8 cellular contexts compared by ENCODE assay signal in the genomic region with DNA sequence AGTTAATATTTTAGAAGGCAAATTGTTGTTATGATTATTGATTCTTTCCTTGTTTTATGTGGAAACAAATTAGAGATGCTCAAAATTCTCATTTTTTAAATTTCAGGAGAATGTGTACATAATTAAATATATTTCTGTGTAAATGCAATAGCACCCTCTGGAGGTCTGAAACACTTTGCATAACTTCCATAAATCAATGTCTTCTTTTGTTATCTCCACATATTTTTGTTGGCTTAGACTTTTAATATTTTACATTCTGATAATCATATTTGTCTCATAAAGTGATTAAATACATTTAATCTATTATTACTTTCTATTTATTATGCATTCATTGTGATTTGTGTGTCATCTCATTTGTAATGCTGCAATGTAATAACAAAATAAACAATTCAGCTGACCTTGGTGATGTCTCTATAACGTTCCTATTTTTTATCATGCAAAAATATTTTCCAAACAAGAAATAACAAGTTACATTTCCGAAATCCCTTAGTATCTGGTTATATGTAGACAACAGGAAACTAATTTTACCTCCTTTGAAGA.
DNase-seq lines count a peak whose midpoint lies in the region; ATAC-seq lines count a peak whose summit lies in the region.

No MANE protein-coding gene starts in this region.

- intact Hi-C loops in sciatic nerve (cut with DNase I) = no loop called here

- peak; percentile 29 for ATAC-seq in sciatic nerve
- ATAC-seq in GM21515 (IDR thresholded peaks at IDR 0.05; ENCODE audit: unreplicated experiment) = no peak

- peak; percentile 62 for DNase-seq in DMS 273 (lab: John Stamatoyannopoulos, UW; ENCODE audit: unreplicated experiment)
- no peak for DNase-seq in DMS 273 treated with DMSO at 0.1 percent for 48 hours (lab: John Stamatoyannopoulos, UW)
- peak; percentile 41 for DNase-seq in NCI-H446 treated with DMSO at 0.1 percent for 48 hours (lab: John Stamatoyannopoulos, UW)
- peak; percentile 37 to 50 for DNase-seq in dermis microvascular lymphatic vessel endothelial cell (ENCODE audit: low read depth in 2 of 2)
- no peak for DNase-seq in sciatic nerve (ENCODE audit: low spot score)
- DNase-seq in mucosa of gallbladder (ENCODE audit: low spot score) = no peak
- no peak for DNase-seq in OCI-M2 (lab: John Stamatoyannopoulos, UW; ENCODE audit: unreplicated experiment)

Comparison
In these comparisons a context has a peak if more than half of its experiments do, and no peak if none do; other contexts are left out.
1. DNase-seq: peak in DMS 273 (single experiment), NCI-H446 treated with DMSO at 0.1 percent for 48 hours (single experiment) and dermis microvascular lymphatic vessel endothelial cell (2 of 2); none in DMS 273 treated with DMSO at 0.1 percent for 48 hours (single experiment), sciatic nerve (single experiment), mucosa of gallbladder (single experiment) and OCI-M2 (single experiment).